ENCODE assay signal across 1 cellular context in the genomic region with DNA sequence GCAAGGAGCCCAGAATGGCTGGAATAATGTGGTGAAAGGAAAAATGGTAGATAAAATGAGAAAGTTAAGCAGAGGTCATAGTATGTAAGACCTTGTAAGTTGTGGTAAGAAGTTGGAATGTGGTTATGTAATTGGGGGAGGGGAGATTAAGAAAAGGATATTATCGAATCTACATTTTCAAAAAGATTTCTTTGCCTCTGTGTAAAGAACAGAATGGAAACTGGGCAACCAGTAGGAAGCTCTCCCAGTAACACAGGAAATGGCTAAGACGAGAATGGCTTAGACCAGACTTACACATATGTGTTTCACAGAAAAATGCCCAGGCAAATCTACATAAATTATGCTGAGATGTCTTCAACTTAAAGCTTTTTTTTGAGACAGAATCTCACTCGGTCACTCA.
TF ChIP-seq lines count a peak whose summit lies in the region.

No MANE protein-coding gene starts in this region.

TF ChIP-seq in GM12878, 131 proteins besides CTCF, POLR2A, EP300 and RAD21:
- TF ChIP-seq RBBP5 (conservative IDR thresholded peaks at IDR 0.05) (no peak), RUNX3 (IDR thresholded peaks at IDR 0.05; ENCODE audit: low read length) (peak; percentile 26; the same call in 1 of the 2 replicates)
